In genomic region chr1:55334797-55335196, GRCh38 we compare ENCODE assay signal across 30 cellular contexts.
"Had no signal": no experiment of that assay in that cellular context is flagged by ENCODE, and none has a peak within 500 bp of the region (broad histone marks: within the 10 kb centered on the region; RNA-seq: fewer than 3 reads in every experiment).

No MANE protein-coding gene starts in this region.

- H3K4me1 Mint-ChIP-seq: immature natural killer cell had no signal

- H3K9me3 ChIP-seq: left lung, ovary, right lobe of liver, stomach, suprapubic skin, thoracic aorta, uterus had no signal

- H3K4me2 ChIP-seq: neural progenitor cell, smooth muscle cell had no signal

- H3K9me3 Mint-ChIP-seq: immature natural killer cell, natural killer cell had no signal

- H3K4me3 ChIP-seq: left lung, lower lobe of right lung, neural progenitor cell, ovary, right atrium auricular region, right lobe of liver, smooth muscle cell, stomach, suprapubic skin, thoracic aorta, tibial artery, uterus had no signal

- H3K4me3 Mint-ChIP-seq: immature natural killer cell; mesothelial cell of epicardium; naive B cell; natural killer cell; nephron progenitor cell; neural progenitor cell; stimulated activated naive B cell treated with anti-CD40 and anti-IgM and Interleukin-4, amounts not matched to agents 10 μg/mL and 1 μg/mL and 100 μg/mL, for 72 hours had no signal

- H3K9ac ChIP-seq: neural progenitor cell had no signal

- H3K27ac ChIP-seq: left lung, lower lobe of right lung, neural progenitor cell, ovary, right atrium auricular region, right lobe of liver, stomach, suprapubic skin, thoracic aorta, tibial artery, uterus had no signal

- DNase-seq: hypothalamus; immature natural killer cell; kidney; left colon; left lung; lower lobe of right lung; mammary epithelial cell; mesendoderm; naive B cell; natural killer cell; nephron progenitor cell; ovary; right lobe of liver; stimulated activated CD4-positive, alpha-beta T cell treated with anti-CD3 and anti-CD28 coated beads, Interleukin-1b, Interleukin-23, amount 100 ng/mL, for 48 hours; stimulated activated CD4-positive, alpha-beta T cell treated with anti-CD3 and anti-CD28 coated beads, Interleukin-2, amount 100 ng/mL, for 48 hours; stimulated activated CD4-positive, alpha-beta T cell treated with anti-CD3 and anti-CD28 coated beads, Interleukin-4, amount 100 ng/mL, for 4 hours; stimulated activated CD8-positive, alpha-beta memory T cell treated with anti-CD3 and anti-CD28 coated beads, Interleukin-4, amount 100 ng/mL, for 48 hours; stimulated activated naive B cell treated with anti-CD40 and anti-IgM and Interleukin-4, amounts not matched to agents 10 μg/mL and 1 μg/mL and 100 μg/mL, for 72 hours; stimulated activated naive CD8-positive, alpha-beta T cell treated with anti-CD3 and anti-CD28 coated beads, Interleukin-15, Interleukin-2, amounts not matched to agents 100 U/mL and 50 U/mL, for 24 hours; stomach; tibial artery; trophoblast cell; uterus had no signal

- ATAC-seq: left colon; left lung; lower lobe of right lung; natural killer cell; right lobe of liver; stimulated activated naive CD8-positive, alpha-beta T cell treated with anti-CD3 and anti-CD28 coated beads, Interleukin-15, Interleukin-2, amounts not matched to agents 100 U/mL and 50 U/mL, for 24 hours had no signal

- H3K27me3 ChIP-seq: left lung, neural progenitor cell, ovary, right atrium auricular region, right lobe of liver, stomach, suprapubic skin, tibial artery, uterus had no signal

- H3K4me1 ChIP-seq: left lung, lower lobe of right lung, neural progenitor cell, right atrium auricular region, right lobe of liver, stomach, suprapubic skin, tibial artery, uterus had no signal

- H3K27ac Mint-ChIP-seq: mesothelial cell of epicardium, natural killer cell, nephron progenitor cell, neural progenitor cell, progenitor cell of endocrine pancreas had no signal

- H3K36me3 Mint-ChIP-seq: mesothelial cell of epicardium, natural killer cell, neural progenitor cell had no signal

- H2AFZ ChIP-seq: neural progenitor cell had no signal

- H3K36me3 ChIP-seq: left lung, lower lobe of right lung, neural progenitor cell, ovary, right atrium auricular region, right lobe of liver, stomach, suprapubic skin, thoracic aorta, tibial artery, uterus had no signal
